In genomic region chr5:123398058-123398728, GRCh38 we compare ENCODE assay signal across 23 cellular contexts. TPM values are rescaled to one million over a fixed set of nuclear protein-coding genes. Genes with fewer than 3 reads are reported as not detected.
DNase-seq lines count a peak whose midpoint lies in the region; ATAC-seq and TF ChIP-seq lines count a peak whose summit lies in the region.
"Had no signal": no experiment of that assay in that cellular context is flagged by ENCODE, and none has a peak within 500 bp of the region (broad histone marks: within the 10 kb centered on the region; RNA-seq: fewer than 3 reads in every experiment).

No MANE protein-coding gene starts in this region.

- DNase-seq in prostate gland (ENCODE audit: low spot score) (no peak), CD1c-positive myeloid dendritic cell (ENCODE audit: extremely low spot score) (no peak), HAP-1 (ENCODE audit: low spot score in 2 of 2) (no peak)
- DNase-seq in activated CD8-positive, alpha-beta memory T cell treated with anti-CD3 and anti-CD28 coated beads, Interleukin-2, amount 10 ng/mL, durations not matched to agents 7 days and 5 days = no peak
- DNase-seq: activated CD4-positive, alpha-beta T cell treated with anti-CD3 and anti-CD28 coated beads, Interleukin-2, amount 10 ng/mL, durations not matched to agents 7 days and 5 days; activated CD8-positive, alpha-beta memory T cell treated with anti-CD3 and anti-CD28 coated beads, Interleukin-2, amount 50 U/mL, for 4 hours; activated effector memory CD4-positive, alpha-beta T cell treated with Interleukin-2 at 50 U/mL for 16 hours; COR-L47; effector memory CD4-positive, alpha-beta T cell; kidney; NCI-H1105; NCI-H2029 treated with DMSO at 0.1 percent for 48 hours; NCI-H446; nucleus accumbens; upper lobe of left lung had no signal

- H4K20me1 ChIP-seq in OCI-LY1 (ENCODE audit: insufficient read depth, low read length) = no peaks in the 10 kb centered on the region

- peak; percentile 83 for ATAC-seq in GM18868 (IDR thresholded peaks at IDR 0.05; ENCODE audit: unreplicated experiment)
- peak; percentile 56 for ATAC-seq in GM21786 (IDR thresholded peaks at IDR 0.05; ENCODE audit: unreplicated experiment)
- ATAC-seq in activated CD8-positive, alpha-beta memory T cell treated with anti-CD3 and anti-CD28 coated beads, Interleukin-2, amount 10 ng/mL, durations not matched to agents 7 days and 5 days = no peak
- ATAC-seq in GM18519 (IDR thresholded peaks at IDR 0.05; ENCODE audit: low FRiP score, unreplicated experiment) = no peak
- ATAC-seq: gastroesophageal sphincter had no signal

- no peaks in the 10 kb centered on the region for H3F3A ChIP-seq in OCI-LY1 (ENCODE audit: insufficient read depth, low read length)

- no peak for TF ChIP-seq POLR2A in prostate gland (IDR thresholded peaks at IDR 0.05)

- in situ Hi-C loops in HAP-1 (cut with MboI; ENCODE audit: low sequenced_read_pairs) = loop anchor here (25.0 kb wide), 1 partner anchor 214 kb away; no protein-coding TSS in a partner anchor

- no peak for TF ChIP-seq CTCF in OCI-LY1 (IDR thresholded peaks at IDR 0.05; ENCODE audit: low read length)
- no peak for TF ChIP-seq CTCF in prostate gland (IDR thresholded peaks at IDR 0.05)

- H3K4me3 Mint-ChIP-seq in activated CD8-positive, alpha-beta memory T cell treated with anti-CD3 and anti-CD28 coated beads, Interleukin-2, amount 10 ng/mL, durations not matched to agents 7 days and 5 days = no peak overlapping the region
- H3K4me3 Mint-ChIP-seq: activated CD4-positive, alpha-beta T cell treated with anti-CD3 and anti-CD28 coated beads, Interleukin-2, amount 10 ng/mL, durations not matched to agents 7 days and 5 days; brain had no signal

- H3K27ac Mint-ChIP-seq in activated CD8-positive, alpha-beta memory T cell treated with anti-CD3 and anti-CD28 coated beads, Interleukin-2, amount 10 ng/mL, durations not matched to agents 7 days and 5 days = no peak overlapping the region
- H3K27ac Mint-ChIP-seq: activated CD4-positive, alpha-beta T cell treated with anti-CD3 and anti-CD28 coated beads, Interleukin-2, amount 10 ng/mL, durations not matched to agents 7 days and 5 days; brain had no signal

- no peak overlapping the region for H2AFZ ChIP-seq in OCI-LY1 (ENCODE audit: low read length)

- H3K4me2 ChIP-seq in OCI-LY1 (ENCODE audit: low read length) = peak overlapping the region; percentile 26; the same call in 1 of the 2 replicates
- H3K4me2 ChIP-seq: KMS-11 had no signal

- peak overlapping the region; percentile 75 for H3K27ac ChIP-seq in OCI-LY1 (ENCODE audit: low read depth, low read length, poor library complexity, severe bottlenecking)
- H3K27ac ChIP-seq in prostate gland = peak overlapping the region; percentile 32 to 63
- H3K27ac ChIP-seq: esophagus muscularis mucosa, gastroesophageal sphincter, KMS-11, upper lobe of left lung had no signal

- intact Hi-C loops in prostate gland (cut with DNase I) = no loop called here

- H3K9ac ChIP-seq in OCI-LY1 (ENCODE audit: low read length) = no peak overlapping the region
- H3K9ac ChIP-seq: KMS-11 had no signal

- H3K4me1 Mint-ChIP-seq in activated CD8-positive, alpha-beta memory T cell treated with anti-CD3 and anti-CD28 coated beads, Interleukin-2, amount 10 ng/mL, durations not matched to agents 7 days and 5 days = no peaks in the 10 kb centered on the region
- H3K4me1 Mint-ChIP-seq: activated CD4-positive, alpha-beta T cell treated with anti-CD3 and anti-CD28 coated beads, Interleukin-2, amount 10 ng/mL, durations not matched to agents 7 days and 5 days; brain had no signal

- H3K4me1 ChIP-seq in OCI-LY1 (ENCODE audit: insufficient read depth, low read length, severe bottlenecking) (peaks cover 24% of the 10 kb centered on the region), prostate gland (replicated peaks) (no peaks in the 10 kb centered on the region), HAP-1 (peaks cover 13% of the 10 kb centered on the region)
- H3K4me1 ChIP-seq: esophagus muscularis mucosa, gastroesophageal sphincter, upper lobe of left lung had no signal

- H3K9me2 ChIP-seq in OCI-LY1 (ENCODE audit: low read depth, low read length) = no peaks in the 10 kb centered on the region

- H3K9me3 ChIP-seq in OCI-LY1 (ENCODE audit: low read length) (no peaks in the 10 kb centered on the region), prostate gland (no peaks in the 10 kb centered on the region), HAP-1 (no peaks in the 10 kb centered on the region; the same call in 1 of the 2 replicates)
- H3K9me3 ChIP-seq: esophagus muscularis mucosa, gastroesophageal sphincter, upper lobe of left lung had no signal

- no peaks in the 10 kb centered on the region for H3K27me3 ChIP-seq in OCI-LY1 (ENCODE audit: insufficient read depth, low read length)
- H3K27me3 ChIP-seq in prostate gland (replicated peaks; ENCODE audit: insufficient read depth) = no peaks in the 10 kb centered on the region
- H3K27me3 ChIP-seq in HAP-1 (ENCODE audit: low read depth) = no peaks in the 10 kb centered on the region
- H3K27me3 ChIP-seq: esophagus muscularis mucosa, gastroesophageal sphincter, upper lobe of left lung had no signal

- H3K4me3 ChIP-seq in OCI-LY1 (ENCODE audit: low read depth, low read length, poor library complexity, severe bottlenecking) = no peak overlapping the region
- H3K4me3 ChIP-seq in prostate gland = no peak overlapping the region
- H3K4me3 ChIP-seq in HAP-1 = no peak overlapping the region
- H3K4me3 ChIP-seq: esophagus muscularis mucosa, gastroesophageal sphincter, upper lobe of left lung had no signal

- no peaks in the 10 kb centered on the region for H3K79me2 ChIP-seq in OCI-LY1 (ENCODE audit: insufficient read depth, low read length)

- no peaks in the 10 kb centered on the region for H3K9me3 Mint-ChIP-seq in activated CD8-positive, alpha-beta memory T cell treated with anti-CD3 and anti-CD28 coated beads, Interleukin-2, amount 10 ng/mL, durations not matched to agents 7 days and 5 days (ENCODE audit: low read depth)
- H3K9me3 Mint-ChIP-seq: activated CD4-positive, alpha-beta T cell treated with anti-CD3 and anti-CD28 coated beads, Interleukin-2, amount 10 ng/mL, durations not matched to agents 7 days and 5 days; brain had no signal

- H3K27me3 Mint-ChIP-seq in activated CD8-positive, alpha-beta memory T cell treated with anti-CD3 and anti-CD28 coated beads, Interleukin-2, amount 10 ng/mL, durations not matched to agents 7 days and 5 days = no peaks in the 10 kb centered on the region
- H3K27me3 Mint-ChIP-seq: activated CD4-positive, alpha-beta T cell treated with anti-CD3 and anti-CD28 coated beads, Interleukin-2, amount 10 ng/mL, durations not matched to agents 7 days and 5 days; brain had no signal

- peaks cover 33% of the 10 kb centered on the region for H3K36me3 Mint-ChIP-seq in activated CD8-positive, alpha-beta memory T cell treated with anti-CD3 and anti-CD28 coated beads, Interleukin-2, amount 10 ng/mL, durations not matched to agents 7 days and 5 days

- 97% methylated on average over 1 of the region's 1 CpG for WGBS in prostate gland

- CTCF ChIA-PET in activated CD8-positive, alpha-beta memory T cell treated with anti-CD3 and anti-CD28 coated beads, Interleukin-2, amount 10 ng/mL, durations not matched to agents 7 days and 5 days (lab: Charles Lee) = interaction anchor here (0.7 kb wide), 1 partner anchor 1202 kb away, joined by 3 read pairs; no protein-coding TSS in a partner anchor

- H3K36me3 ChIP-seq in OCI-LY1 (ENCODE audit: insufficient read depth, low read length) = peaks cover 47% of the 10 kb centered on the region
- H3K36me3 ChIP-seq in prostate gland = peaks cover 0 to 14% of the 10 kb centered on the region in 2 donors
- peaks cover 21% of the 10 kb centered on the region for H3K36me3 ChIP-seq in HAP-1 (replicated peaks)

RNA-seq across cellular contexts. Expression of gene CEP120, which starts 25.0 kb away (rescaled TPM):
- total RNA-seq in prostate gland = 10 to 100 TPM; 14.5 to 37.5 TPM
- 10 to 100 TPM; 29.4 to 32.1 TPM for total RNA-seq in activated CD8-positive, alpha-beta memory T cell treated with anti-CD3 and anti-CD28 coated beads, Interleukin-2, amount 10 ng/mL, durations not matched to agents 7 days and 5 days

Comparison
In these comparisons a context has a peak if more than half of its experiments do, and no peak if none do; other contexts are left out.
1. ATAC-seq: peak in GM18868 (single experiment) and GM21786 (single experiment); none in activated CD8-positive, alpha-beta memory T cell treated with anti-CD3 and anti-CD28 coated beads, Interleukin-2, amount 10 ng/mL, durations not matched to agents 7 days and 5 days (single experiment) and GM18519 (single experiment).